ENCODE assay signal across 20 cellular contexts in the genomic region with DNA sequence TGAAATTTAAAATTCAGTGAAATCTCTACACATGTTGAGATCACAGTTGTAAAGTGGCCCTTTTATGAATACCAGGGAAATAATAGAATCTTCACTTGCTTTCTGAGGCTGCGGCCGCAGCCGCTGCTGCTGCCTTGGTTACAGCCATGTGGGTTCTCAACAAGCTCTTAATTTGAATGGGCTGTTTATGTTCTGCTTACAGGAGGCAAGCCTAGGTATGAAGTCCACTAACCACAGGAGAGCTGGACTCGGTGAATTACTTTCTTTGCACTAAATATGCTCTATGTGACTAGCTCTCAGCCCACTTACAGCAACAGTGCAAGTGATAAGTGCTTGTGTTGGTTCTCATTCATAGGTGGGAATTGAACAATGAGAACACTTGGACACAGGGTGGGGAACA.
DNase-seq lines count a peak whose midpoint lies in the region; ATAC-seq and TF ChIP-seq lines count a peak whose summit lies in the region.
"Had no signal": no experiment of that assay in that cellular context is flagged by ENCODE, and none has a peak within 500 bp of the region (broad histone marks: within the 10 kb centered on the region; RNA-seq: fewer than 3 reads in every experiment).

No MANE protein-coding gene starts in this region.

- intact Hi-C loops in posterior cingulate gyrus (cut with DNase I): no loop called here
- intact Hi-C loops in heart left ventricle (cut with DNase I): no loop called here

- peaks cover 0 to 19% (median 0%) of the 10 kb centered on the region in 9 donors for H3K27me3 ChIP-seq in heart left ventricle

- H3K4me3 ChIP-seq in heart left ventricle: no peak overlapping the region
- H3K4me3 ChIP-seq: SJSA1 had no signal

- no peaks in the 10 kb centered on the region for H3K9me3 ChIP-seq in heart left ventricle
- H3K9me3 ChIP-seq: SJSA1 had no signal

- H3K36me3 ChIP-seq in heart left ventricle: no peaks in the 10 kb centered on the region
- H3K36me3 ChIP-seq: SJSA1 had no signal

- no peak for TF ChIP-seq POLR2A in heart left ventricle (IDR thresholded peaks at IDR 0.05)

- H3K27ac Mint-ChIP-seq in immature natural killer cell (peak overlapping the region; percentile 76 to 88 (median 83)), glutamatergic neuron (ENCODE audit: unreplicated experiment) (no peak overlapping the region)
- H3K27ac Mint-ChIP-seq: CD8-positive, alpha-beta T cell; HFFc6 had no signal

- TF ChIP-seq CTCF in glutamatergic neuron (IDR thresholded peaks at IDR 0.05; ENCODE audit: partially characterized antibody, unreplicated experiment) (no peak), heart left ventricle (IDR thresholded peaks at IDR 0.05) (no peak)

- peak; percentile 5 to 81 (median 30) for DNase-seq in NCI-H1417 (lab: John Stamatoyannopoulos, UW)
- DNase-seq in immature natural killer cell: peak; percentile 35 to 39 (median 36)
- DNase-seq in putamen (ENCODE audit: low spot score): peak; percentile 45
- no peak for DNase-seq in glutamatergic neuron
- no peak for DNase-seq in posterior cingulate gyrus
- DNase-seq in heart left ventricle: no peak
- DNase-seq in ecto neural progenitor cell (ENCODE audit: low spot score): no peak
- DNase-seq: ACHN; CD8-positive, alpha-beta T cell; DND-41; GDM1; GOT3; HFFc6; NCI-H1105; NCI-H2029; NCI-H524; NK-92 treated with Interleukin-12 subunit alpha and Interleukin-12 subunit beta, amount 100 ng/mL, for 24 hours had no signal

- H3K4me1 Mint-ChIP-seq in immature natural killer cell: peaks cover 51 to 55% of the 10 kb centered on the region in 2 donors
- H3K4me1 Mint-ChIP-seq in glutamatergic neuron (ENCODE audit: low read depth, unreplicated experiment): peaks cover 2% of the 10 kb centered on the region

- H3K4me3 Mint-ChIP-seq in immature natural killer cell (peak overlapping the region; percentile 64 to 78 (median 72)), glutamatergic neuron (ENCODE audit: unreplicated experiment) (no peak overlapping the region)
- H3K4me3 Mint-ChIP-seq: CD8-positive, alpha-beta T cell; HFFc6 had no signal

- H3K9me3 Mint-ChIP-seq in immature natural killer cell (peaks cover 0 to 2% (median 0%) of the 10 kb centered on the region in 6 donors), glutamatergic neuron (ENCODE audit: unreplicated experiment) (peaks cover 5% of the 10 kb centered on the region)
- H3K9me3 Mint-ChIP-seq: CD8-positive, alpha-beta T cell had no signal

- 86 to 96% (median 88%) methylated on average over 4 of the region's 4 CpGs for WGBS in heart left ventricle, 4 donors

- H3K27ac ChIP-seq in angular gyrus (ENCODE audit: low read depth, low read length) (peak overlapping the region; percentile 99), heart left ventricle (no peak overlapping the region)
- H3K27ac ChIP-seq: HL-60, SJSA1 had no signal

- H3K27me3 Mint-ChIP-seq in immature natural killer cell (ENCODE audit: low read depth in 3 of 3): peaks cover 0 to 5% (median 2%) of the 10 kb centered on the region in 3 donors
- H3K27me3 Mint-ChIP-seq in glutamatergic neuron (ENCODE audit: unreplicated experiment): no peaks in the 10 kb centered on the region

- no peak for ATAC-seq in heart left ventricle
- ATAC-seq: CD8-positive, alpha-beta T cell had no signal

- H3K36me3 Mint-ChIP-seq in immature natural killer cell (no peaks in the 10 kb centered on the region), glutamatergic neuron (ENCODE audit: unreplicated experiment) (no peaks in the 10 kb centered on the region)
- H3K36me3 Mint-ChIP-seq: CD8-positive, alpha-beta T cell had no signal

- H3K4me1 ChIP-seq in heart left ventricle: no peaks in the 10 kb centered on the region
- H3K4me1 ChIP-seq: SJSA1 had no signal

Comparison
In these comparisons a context has a peak if more than half of its experiments do, and no peak if none do; other contexts are left out.
1. DNase-seq: peak in NCI-H1417 (3 of 3), immature natural killer cell (3 of 3) and putamen (single experiment); none in glutamatergic neuron (single experiment), posterior cingulate gyrus (0 of 10), heart left ventricle (0 of 5) and ecto neural progenitor cell (single experiment).